1 cellular context compared by ENCODE assay signal in the genomic region with DNA sequence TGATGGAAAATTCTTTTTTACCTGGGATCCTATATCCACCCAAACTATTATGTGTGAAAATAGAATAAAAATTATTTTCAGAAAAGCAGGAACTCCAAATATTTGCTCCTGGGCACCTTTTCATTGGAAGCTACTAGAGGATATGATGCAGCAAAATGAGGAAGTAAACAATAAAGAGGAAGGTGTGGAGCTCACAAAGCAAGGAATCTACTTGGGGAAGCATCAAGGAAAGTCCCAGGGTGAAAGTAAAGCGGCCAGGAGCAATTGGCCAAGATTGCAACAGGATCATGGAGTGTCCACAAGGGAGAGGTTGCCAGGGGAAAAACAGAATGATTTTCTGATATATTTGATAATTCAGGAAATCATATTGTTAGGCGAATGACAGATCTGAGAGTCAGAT.
TF ChIP-seq lines count a peak whose summit lies in the region.

No MANE protein-coding gene starts in this region.

TF ChIP-seq in GM23338, 12 proteins besides CTCF, POLR2A, EP300 and RAD21 (continued from another document):
- TF ChIP-seq, protein P1, sequence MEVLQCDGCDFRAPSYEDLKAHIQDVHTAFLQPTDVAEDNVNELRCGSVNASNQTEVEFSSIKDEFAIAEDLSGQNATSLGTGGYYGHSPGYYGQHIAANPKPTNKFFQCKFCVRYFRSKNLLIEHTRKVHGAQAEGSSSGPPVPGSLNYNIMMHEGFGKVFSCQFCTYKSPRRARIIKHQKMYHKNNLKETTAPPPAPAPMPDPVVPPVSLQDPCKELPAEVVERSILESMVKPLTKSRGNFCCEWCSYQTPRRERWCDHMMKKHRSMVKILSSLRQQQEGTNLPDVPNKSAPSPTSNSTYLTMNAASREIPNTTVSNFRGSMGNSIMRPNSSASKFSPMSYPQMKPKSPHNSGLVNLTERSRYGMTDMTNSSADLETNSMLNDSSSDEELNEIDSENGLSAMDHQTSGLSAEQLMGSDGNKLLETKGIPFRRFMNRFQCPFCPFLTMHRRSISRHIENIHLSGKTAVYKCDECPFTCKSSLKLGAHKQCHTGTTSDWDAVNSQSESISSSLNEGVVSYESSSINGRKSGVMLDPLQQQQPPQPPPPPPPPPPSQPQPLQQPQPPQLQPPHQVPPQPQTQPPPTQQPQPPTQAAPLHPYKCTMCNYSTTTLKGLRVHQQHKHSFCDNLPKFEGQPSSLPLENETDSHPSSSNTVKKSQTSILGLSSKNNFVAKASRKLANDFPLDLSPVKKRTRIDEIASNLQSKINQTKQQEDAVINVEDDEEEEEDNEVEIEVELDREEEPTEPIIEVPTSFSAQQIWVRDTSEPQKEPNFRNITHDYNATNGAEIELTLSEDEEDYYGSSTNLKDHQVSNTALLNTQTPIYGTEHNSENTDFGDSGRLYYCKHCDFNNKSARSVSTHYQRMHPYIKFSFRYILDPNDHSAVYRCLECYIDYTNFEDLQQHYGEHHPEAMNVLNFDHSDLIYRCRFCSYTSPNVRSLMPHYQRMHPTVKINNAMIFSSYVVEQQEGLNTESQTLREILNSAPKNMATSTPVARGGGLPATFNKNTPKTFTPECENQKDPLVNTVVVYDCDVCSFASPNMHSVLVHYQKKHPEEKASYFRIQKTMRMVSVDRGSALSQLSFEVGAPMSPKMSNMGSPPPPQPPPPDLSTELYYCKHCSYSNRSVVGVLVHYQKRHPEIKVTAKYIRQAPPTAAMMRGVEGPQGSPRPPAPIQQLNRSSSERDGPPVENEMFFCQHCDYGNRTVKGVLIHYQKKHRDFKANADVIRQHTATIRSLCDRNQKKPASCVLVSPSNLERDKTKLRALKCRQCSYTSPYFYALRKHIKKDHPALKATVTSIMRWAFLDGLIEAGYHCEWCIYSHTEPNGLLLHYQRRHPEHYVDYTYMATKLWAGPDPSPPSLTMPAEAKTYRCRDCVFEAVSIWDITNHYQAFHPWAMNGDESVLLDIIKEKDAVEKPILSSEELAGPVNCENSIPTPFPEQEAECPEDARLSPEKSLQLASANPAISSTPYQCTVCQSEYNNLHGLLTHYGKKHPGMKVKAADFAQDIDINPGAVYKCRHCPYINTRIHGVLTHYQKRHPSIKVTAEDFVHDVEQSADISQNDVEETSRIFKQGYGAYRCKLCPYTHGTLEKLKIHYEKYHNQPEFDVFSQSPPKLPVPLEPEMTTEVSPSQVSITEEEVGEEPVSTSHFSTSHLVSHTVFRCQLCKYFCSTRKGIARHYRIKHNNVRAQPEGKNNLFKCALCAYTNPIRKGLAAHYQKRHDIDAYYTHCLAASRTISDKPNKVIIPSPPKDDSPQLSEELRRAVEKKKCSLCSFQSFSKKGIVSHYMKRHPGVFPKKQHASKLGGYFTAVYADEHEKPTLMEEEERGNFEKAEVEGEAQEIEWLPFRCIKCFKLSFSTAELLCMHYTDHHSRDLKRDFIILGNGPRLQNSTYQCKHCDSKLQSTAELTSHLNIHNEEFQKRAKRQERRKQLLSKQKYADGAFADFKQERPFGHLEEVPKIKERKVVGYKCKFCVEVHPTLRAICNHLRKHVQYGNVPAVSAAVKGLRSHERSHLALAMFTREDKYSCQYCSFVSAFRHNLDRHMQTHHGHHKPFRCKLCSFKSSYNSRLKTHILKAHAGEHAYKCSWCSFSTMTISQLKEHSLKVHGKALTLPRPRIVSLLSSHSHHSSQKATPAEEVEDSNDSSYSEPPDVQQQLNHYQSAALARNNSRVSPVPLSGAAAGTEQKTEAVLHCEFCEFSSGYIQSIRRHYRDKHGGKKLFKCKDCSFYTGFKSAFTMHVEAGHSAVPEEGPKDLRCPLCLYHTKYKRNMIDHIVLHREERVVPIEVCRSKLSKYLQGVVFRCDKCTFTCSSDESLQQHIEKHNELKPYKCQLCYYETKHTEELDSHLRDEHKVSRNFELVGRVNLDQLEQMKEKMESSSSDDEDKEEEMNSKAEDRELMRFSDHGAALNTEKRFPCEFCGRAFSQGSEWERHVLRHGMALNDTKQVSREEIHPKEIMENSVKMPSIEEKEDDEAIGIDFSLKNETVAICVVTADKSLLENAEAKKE (CRISPR knock-in tag; IDR thresholded peaks at IDR 0.05), result no peak
- TF ChIP-seq POLR2AphosphoS5 (IDR thresholded peaks at IDR 0.05; ENCODE audit: low read depth), result no peak
- TF ChIP-seq, protein P2, sequence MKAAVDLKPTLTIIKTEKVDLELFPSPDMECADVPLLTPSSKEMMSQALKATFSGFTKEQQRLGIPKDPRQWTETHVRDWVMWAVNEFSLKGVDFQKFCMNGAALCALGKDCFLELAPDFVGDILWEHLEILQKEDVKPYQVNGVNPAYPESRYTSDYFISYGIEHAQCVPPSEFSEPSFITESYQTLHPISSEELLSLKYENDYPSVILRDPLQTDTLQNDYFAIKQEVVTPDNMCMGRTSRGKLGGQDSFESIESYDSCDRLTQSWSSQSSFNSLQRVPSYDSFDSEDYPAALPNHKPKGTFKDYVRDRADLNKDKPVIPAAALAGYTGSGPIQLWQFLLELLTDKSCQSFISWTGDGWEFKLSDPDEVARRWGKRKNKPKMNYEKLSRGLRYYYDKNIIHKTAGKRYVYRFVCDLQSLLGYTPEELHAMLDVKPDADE (IDR thresholded peaks at IDR 0.05), result no peak
- TF ChIP-seq, protein P3, sequence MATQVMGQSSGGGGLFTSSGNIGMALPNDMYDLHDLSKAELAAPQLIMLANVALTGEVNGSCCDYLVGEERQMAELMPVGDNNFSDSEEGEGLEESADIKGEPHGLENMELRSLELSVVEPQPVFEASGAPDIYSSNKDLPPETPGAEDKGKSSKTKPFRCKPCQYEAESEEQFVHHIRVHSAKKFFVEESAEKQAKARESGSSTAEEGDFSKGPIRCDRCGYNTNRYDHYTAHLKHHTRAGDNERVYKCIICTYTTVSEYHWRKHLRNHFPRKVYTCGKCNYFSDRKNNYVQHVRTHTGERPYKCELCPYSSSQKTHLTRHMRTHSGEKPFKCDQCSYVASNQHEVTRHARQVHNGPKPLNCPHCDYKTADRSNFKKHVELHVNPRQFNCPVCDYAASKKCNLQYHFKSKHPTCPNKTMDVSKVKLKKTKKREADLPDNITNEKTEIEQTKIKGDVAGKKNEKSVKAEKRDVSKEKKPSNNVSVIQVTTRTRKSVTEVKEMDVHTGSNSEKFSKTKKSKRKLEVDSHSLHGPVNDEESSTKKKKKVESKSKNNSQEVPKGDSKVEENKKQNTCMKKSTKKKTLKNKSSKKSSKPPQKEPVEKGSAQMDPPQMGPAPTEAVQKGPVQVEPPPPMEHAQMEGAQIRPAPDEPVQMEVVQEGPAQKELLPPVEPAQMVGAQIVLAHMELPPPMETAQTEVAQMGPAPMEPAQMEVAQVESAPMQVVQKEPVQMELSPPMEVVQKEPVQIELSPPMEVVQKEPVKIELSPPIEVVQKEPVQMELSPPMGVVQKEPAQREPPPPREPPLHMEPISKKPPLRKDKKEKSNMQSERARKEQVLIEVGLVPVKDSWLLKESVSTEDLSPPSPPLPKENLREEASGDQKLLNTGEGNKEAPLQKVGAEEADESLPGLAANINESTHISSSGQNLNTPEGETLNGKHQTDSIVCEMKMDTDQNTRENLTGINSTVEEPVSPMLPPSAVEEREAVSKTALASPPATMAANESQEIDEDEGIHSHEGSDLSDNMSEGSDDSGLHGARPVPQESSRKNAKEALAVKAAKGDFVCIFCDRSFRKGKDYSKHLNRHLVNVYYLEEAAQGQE (IDR thresholded peaks at IDR 0.05; ENCODE audit: unreplicated experiment), result no peak
- TF ChIP-seq STAT1 (IDR thresholded peaks at IDR 0.05; ENCODE audit: unreplicated experiment), result no peak
- TF ChIP-seq JUNB (IDR thresholded peaks at IDR 0.05; ENCODE audit: unreplicated experiment), result no peak
- TF ChIP-seq NANOG (IDR thresholded peaks at IDR 0.05; ENCODE audit: borderline replicate concordance), result no peak
- no peak for TF ChIP-seq EZH2 (IDR thresholded peaks at IDR 0.05; ENCODE audit: low read depth, unreplicated experiment)
- no peak for TF ChIP-seq ZNF331 (CRISPR knock-in tag; IDR thresholded peaks at IDR 0.05; ENCODE audit: low read depth)
- no peak for TF ChIP-seq CREB1 (CRISPR knock-in tag; IDR thresholded peaks at IDR 0.05; ENCODE audit: low read depth)
